Comparison of ENCODE assay signal across 37 cellular contexts in the genomic region with DNA sequence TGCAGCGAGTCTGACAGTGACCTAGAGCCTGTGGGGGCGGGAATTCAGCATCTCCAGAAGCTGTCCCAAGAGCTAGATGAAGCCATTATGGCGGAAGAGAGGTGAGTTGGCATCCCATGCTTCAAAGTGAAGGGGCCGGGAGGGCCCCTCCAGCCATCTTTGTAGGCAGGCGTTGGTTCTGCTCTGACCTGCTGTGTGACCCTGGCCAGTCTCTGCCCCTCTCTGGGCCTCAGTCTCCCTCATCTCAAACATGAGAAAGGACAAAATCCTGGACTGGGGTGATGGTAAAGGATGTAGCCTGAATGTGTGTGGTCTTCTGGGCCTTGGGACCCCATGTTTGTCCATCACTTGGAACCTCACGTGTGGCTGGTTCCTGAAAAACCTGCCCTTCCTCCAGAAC. TPM values are rescaled to one million over a fixed set of nuclear protein-coding genes. Genes with fewer than 3 reads are reported as not detected.
"Had no signal": no experiment of that assay in that cellular context is flagged by ENCODE, and none has a peak within 500 bp of the region (broad histone marks: within the 10 kb centered on the region; RNA-seq: fewer than 3 reads in every experiment).

No MANE protein-coding gene starts in this region.

- H3K27me3 Mint-ChIP-seq: activated B cell treated with CpG ODN at 0.5 μM for 24 hours had no signal

- H3K27me3 ChIP-seq: brain microvascular endothelial cell, cardiac muscle cell, MG63, Peyer's patch had no signal

- H3K27ac ChIP-seq: brain microvascular endothelial cell, cardiac muscle cell, Peyer's patch, VCaP had no signal

- H3K9me3 Mint-ChIP-seq: activated B cell treated with CpG ODN at 0.5 μM for 24 hours; activated CD4-positive, alpha-beta memory T cell treated with anti-CD3 and anti-CD28 coated beads for 36 hours; activated naive CD8-positive, alpha-beta T cell treated with anti-CD3 and anti-CD28 coated beads for 36 hours; activated T-cell treated with anti-CD3 and anti-CD28 coated beads, Interleukin-2, amount 50 U/mL, for 4 hours; activated T-helper 1 cell treated with anti-CD3 and anti-CD28 coated beads, Interleukin-12 subunit alpha, Interleukin-12 subunit beta, Interleukin-2, Interleukin-4 antibody, amounts not matched to agents 30 ng/mL and 10 ng/mL and 1 ng/mL, durations not matched to agents 14 hours and 24 hours and 36 hours; central memory CD8-positive, alpha-beta T cell had no signal

- H3K4me3 Mint-ChIP-seq: activated B cell treated with CpG ODN at 0.5 μM for 24 hours; activated CD4-positive, alpha-beta memory T cell treated with anti-CD3 and anti-CD28 coated beads for 36 hours; activated naive CD8-positive, alpha-beta T cell treated with anti-CD3 and anti-CD28 coated beads for 36 hours; activated T-cell treated with anti-CD3 and anti-CD28 coated beads, Interleukin-2, amount 50 U/mL, for 4 hours; activated T-helper 1 cell treated with anti-CD3 and anti-CD28 coated beads, Interleukin-12 subunit alpha, Interleukin-12 subunit beta, Interleukin-2, Interleukin-4 antibody, amounts not matched to agents 30 ng/mL and 10 ng/mL and 1 ng/mL, durations not matched to agents 14 hours and 24 hours and 36 hours; central memory CD8-positive, alpha-beta T cell had no signal

- H3K4me3 ChIP-seq: cardiac muscle cell, MG63, Peyer's patch had no signal

- ATAC-seq: activated T-cell treated with anti-CD3 and anti-CD28 coated beads, Interleukin-2, amount 50 U/mL, for 4 hours; PC-3; Right ventricle myocardium inferior had no signal

- H3K9me3 ChIP-seq: MG63, Peyer's patch had no signal

- H3K36me3 ChIP-seq: brain microvascular endothelial cell, cardiac muscle cell, MG63, Peyer's patch had no signal

- H3K36me3 Mint-ChIP-seq: activated CD4-positive, alpha-beta memory T cell treated with anti-CD3 and anti-CD28 coated beads for 36 hours; activated naive CD8-positive, alpha-beta T cell treated with anti-CD3 and anti-CD28 coated beads for 36 hours had no signal

- DNase-seq: activated B cell treated with CpG ODN at 0.5 μM for 24 hours; activated CD4-positive, alpha-beta memory T cell treated with anti-CD3 and anti-CD28 coated beads for 36 hours; activated CD4-positive, alpha-beta T cell treated with anti-CD3 and anti-CD28 coated beads for 4 hours; activated CD4-positive, alpha-beta T cell treated with anti-CD3 and anti-CD28 coated beads, Interleukin-2, amount 50 U/mL, for 1 hour; activated CD4-positive, CD25-positive, alpha-beta regulatory T cell treated with anti-CD3 and anti-CD28 coated beads, Interleukin-2, amount 50 U/mL, for 72 hours; activated CD8-positive, alpha-beta memory T cell treated with anti-CD3 and anti-CD28 coated beads, Interleukin-2, amount 50 U/mL, for 4 hours; activated naive CD4-positive, alpha-beta T cell; activated naive CD4-positive, alpha-beta T cell treated with anti-CD3 and anti-CD28 coated beads, Interleukin-2, amount 50 U/mL, for 16 hours; activated naive CD8-positive, alpha-beta T cell treated with anti-CD3 and anti-CD28 coated beads for 36 hours; activated T-cell treated with anti-CD3 and anti-CD28 coated beads for 4 hours; activated T-cell treated with anti-CD3 and anti-CD28 coated beads, Interleukin-2, amount 50 U/mL, for 4 hours; amniotic stem cell; brain microvascular endothelial cell; MG63; NCI-H1048; NCI-H1105 treated with DMSO at 0.1 percent for 48 hours; NCI-H1436; NCI-H1694; NCI-H1930; NCI-H2081 treated with DMSO at 0.1 percent for 48 hours; NCI-H345; NCI-H524 treated with DMSO at 0.1 percent for 48 hours; PC-3; Peyer's patch; RPMI8226; SIG-M5; SW 1271; T-helper 1 cell; T-helper 2 cell; T-helper 9 cell had no signal

- H3K27ac Mint-ChIP-seq: activated B cell treated with CpG ODN at 0.5 μM for 24 hours; activated CD4-positive, alpha-beta memory T cell treated with anti-CD3 and anti-CD28 coated beads for 36 hours; activated naive CD8-positive, alpha-beta T cell treated with anti-CD3 and anti-CD28 coated beads for 36 hours; activated T-helper 1 cell treated with anti-CD3 and anti-CD28 coated beads, Interleukin-12 subunit alpha, Interleukin-12 subunit beta, Interleukin-2, Interleukin-4 antibody, amounts not matched to agents 30 ng/mL and 10 ng/mL and 1 ng/mL, durations not matched to agents 14 hours and 24 hours and 36 hours had no signal

RNA-seq across cellular contexts. Expression of a gene that starts 14.4 kb away (rescaled TPM):
- total RNA-seq: activated B cell treated with CpG ODN at 0.5 μM for 24 hours; activated CD4-positive, alpha-beta memory T cell treated with anti-CD3 and anti-CD28 coated beads for 36 hours; activated naive CD8-positive, alpha-beta T cell treated with anti-CD3 and anti-CD28 coated beads for 36 hours; activated T-cell treated with anti-CD3 and anti-CD28 coated beads, Interleukin-2, amount 50 U/mL, for 4 hours; activated T-helper 1 cell treated with anti-CD3 and anti-CD28 coated beads, Interleukin-12 subunit alpha, Interleukin-12 subunit beta, Interleukin-2, Interleukin-4 antibody, amounts not matched to agents 30 ng/mL and 10 ng/mL and 1 ng/mL, durations not matched to agents 14 hours and 24 hours and 36 hours; aorta; cardiac muscle cell; NCI-H460; PC-3; Peyer's patch; Right ventricle myocardium inferior had no signal
- polyA plus RNA-seq: cardiac muscle cell had no signal
